ENCODE assay signal across 8 cellular contexts in genomic region chr16:71894921-71895678, GRCh38. TPM values are rescaled to one million over a fixed set of nuclear protein-coding genes. Genes with fewer than 3 reads are reported as not detected.
A peak's percentile ranks its signal among the peaks of the same experiment; 100 is the strongest.
DNase-seq lines count a peak whose midpoint lies in the region; ATAC-seq and TF ChIP-seq lines count a peak whose summit lies in the region.

IST1 (plus strand) TSS chr16:71895531; CDS start chr16:71915641, 20,110 bp downstream.

- H3K4me1 ChIP-seq in DOHH2 (ENCODE audit: control insufficient read depth, low read length) (peaks cover 53% of the 10 kb centered on the region), Karpas-422 (ENCODE audit: low read length) (peaks cover 28% of the 10 kb centered on the region), fibroblast of lung (ENCODE audit: control insufficient read depth, extremely low read depth, insufficient read depth, low read length) (peaks cover 3% of the 10 kb centered on the region)

- H3K27ac ChIP-seq in DOHH2 (ENCODE audit: low read depth, low read length) (peak within 1 kb of the TSS; percentile 80), Karpas-422 (ENCODE audit: low read length) (peak within 1 kb of the TSS; percentile 88), fibroblast of lung (ENCODE audit: insufficient read depth, low read length) (peak within 1 kb of the TSS; percentile 99)

- H3K9me3 ChIP-seq in DOHH2 (ENCODE audit: control insufficient read depth, insufficient read depth, low read length) = no peaks in the 10 kb centered on the region
- H3K9me3 ChIP-seq in Karpas-422 (ENCODE audit: low read length) = no peaks in the 10 kb centered on the region
- H3K9me3 ChIP-seq in fibroblast of lung (ENCODE audit: control insufficient read depth, insufficient read depth, low read depth, low read length) = no peaks in the 10 kb centered on the region

- peak within 1 kb of the TSS; percentile 92 for H3K4me3 Mint-ChIP-seq in activated T-helper 17 cell treated with anti-CD3 and anti-CD28 coated beads, Interleukin-2, amount 50 U/mL, for 72 hours
- H3K4me3 Mint-ChIP-seq in natural killer cell = peak within 1 kb of the TSS; percentile 96

- H3K9me2 ChIP-seq in DOHH2 (replicated peaks; ENCODE audit: control insufficient read depth, low read length) = no peaks in the 10 kb centered on the region
- H3K9me2 ChIP-seq in Karpas-422 (replicated peaks; ENCODE audit: insufficient read depth, low read length) = no peaks in the 10 kb centered on the region

- H3K27ac Mint-ChIP-seq in activated T-helper 17 cell treated with anti-CD3 and anti-CD28 coated beads, Interleukin-2, amount 50 U/mL, for 72 hours = peak within 1 kb of the TSS; percentile 96
- peak within 1 kb of the TSS; percentile 95 to 98 for H3K27ac Mint-ChIP-seq in natural killer cell

- peaks cover 7% of the 10 kb centered on the region; the same call in 1 of the 2 replicates for H3F3A ChIP-seq in DOHH2 (ENCODE audit: control insufficient read depth, insufficient read depth)

- H3K9ac ChIP-seq in Karpas-422 (ENCODE audit: low read length) (peak within 1 kb of the TSS; percentile 100), fibroblast of lung (ENCODE audit: insufficient read depth, low read length) (peak within 1 kb of the TSS; percentile 99)

- H3K4me2 ChIP-seq in DOHH2 (ENCODE audit: low read length) (peak within 1 kb of the TSS; percentile 83), Karpas-422 (ENCODE audit: low read depth, low read length, poor library complexity, severe bottlenecking) (peak within 1 kb of the TSS; percentile 100), fibroblast of lung (ENCODE audit: extremely low read depth, insufficient read depth, low read length) (peak within 1 kb of the TSS; percentile 91)

- H2AFZ ChIP-seq in Karpas-422 (ENCODE audit: low read length) (peak within 1 kb of the TSS; percentile 88), fibroblast of lung (ENCODE audit: low read length) (peak within 1 kb of the TSS; percentile 52)

- H4K20me1 ChIP-seq in DOHH2 (ENCODE audit: control insufficient read depth, insufficient read depth, low read depth, low read length) (peaks cover 5% of the 10 kb centered on the region), Karpas-422 (ENCODE audit: insufficient read depth, low read depth, low read length) (0 out of 2 replicates have a peak, but pooled peaks cover 3% of the 10 kb centered on the region), fibroblast of lung (ENCODE audit: control insufficient read depth, extremely low read depth, insufficient read depth, low read length) (no peaks in the 10 kb centered on the region)

- H3K4me3 ChIP-seq in DOHH2 (ENCODE audit: low read length) (peak within 1 kb of the TSS; percentile 98), Karpas-422 (ENCODE audit: low read length) (peak within 1 kb of the TSS; percentile 99), fibroblast of lung (replicated peaks in 1 of 4; ENCODE audit: control extremely low read depth in 1 of 4, insufficient read depth in 1 of 4, low read depth in 3 of 4, low read length in 4 of 4) (peak within 1 kb of the TSS; percentile 88 to 100 (median 96))

- peak; percentile 83 for ATAC-seq in GM21825 (IDR thresholded peaks at IDR 0.05; ENCODE audit: unreplicated experiment)
- peak; percentile 93 for ATAC-seq in activated T-helper 17 cell treated with anti-CD3 and anti-CD28 coated beads, Interleukin-2, amount 50 U/mL, for 72 hours (replicated peaks)
- peak; percentile 92 to 98 (median 92) for ATAC-seq in natural killer cell

- no peaks in the 10 kb centered on the region for H3K27me3 Mint-ChIP-seq in activated T-helper 17 cell treated with anti-CD3 and anti-CD28 coated beads, Interleukin-2, amount 50 U/mL, for 72 hours
- H3K27me3 Mint-ChIP-seq in natural killer cell (ENCODE audit: low read depth in 2 of 2) = no peaks in the 10 kb centered on the region

- H3K36me3 ChIP-seq in DOHH2 (ENCODE audit: control insufficient read depth, low read length) = peaks cover 26% of the 10 kb centered on the region
- peaks cover 7% of the 10 kb centered on the region; the same call in 1 of the 2 replicates for H3K36me3 ChIP-seq in Karpas-422 (ENCODE audit: insufficient read depth, low read length)
- no peaks in the 10 kb centered on the region for H3K36me3 ChIP-seq in fibroblast of lung (ENCODE audit: control insufficient read depth, insufficient read depth, low read length)

- H3K4me1 Mint-ChIP-seq in activated T-helper 17 cell treated with anti-CD3 and anti-CD28 coated beads, Interleukin-2, amount 50 U/mL, for 72 hours = peaks cover 5% of the 10 kb centered on the region
- H3K4me1 Mint-ChIP-seq in natural killer cell = peaks cover 25 to 35% of the 10 kb centered on the region in 2 donors

- H3K36me3 Mint-ChIP-seq in activated T-helper 17 cell treated with anti-CD3 and anti-CD28 coated beads, Interleukin-2, amount 50 U/mL, for 72 hours (ENCODE audit: low read depth) = peaks cover 46% of the 10 kb centered on the region
- no peaks in the 10 kb centered on the region for H3K36me3 Mint-ChIP-seq in natural killer cell

- intact Hi-C loops in natural killer cell (cut with micrococcal nuclease) = loop anchor here (1.0 to 5.0 kb wide), 4 partner anchors 11 to 113 kb away; partner anchors contain the start of genes AP1G1, ATXN1L, DHODH and ZNF821

- peak; percentile 99 for DNase-seq in Karpas-422
- DNase-seq in RPMI8226 = peak; percentile 100
- peak; percentile 99 to 100 for DNase-seq in fibroblast of lung (ENCODE audit: low read depth in 2 of 2)
- DNase-seq in natural killer cell = peak; percentile 97
- peak; percentile 98 for DNase-seq in stimulated activated naive CD4-positive, alpha-beta T cell treated with Interleukin-2 at 50 U/mL for 16 hours (lab: John Stamatoyannopoulos, UW)

- H3K27me3 ChIP-seq in DOHH2 (ENCODE audit: control insufficient read depth, low read length) = no peaks in the 10 kb centered on the region
- no peaks in the 10 kb centered on the region for H3K27me3 ChIP-seq in Karpas-422 (ENCODE audit: low read length)
- no peaks in the 10 kb centered on the region for H3K27me3 ChIP-seq in fibroblast of lung (ENCODE audit: control insufficient read depth, insufficient read depth, low read length)

- H3K79me2 ChIP-seq in DOHH2 (ENCODE audit: control insufficient read depth, low read length) (peaks cover 60% of the 10 kb centered on the region), Karpas-422 (ENCODE audit: low read length) (peaks cover 53% of the 10 kb centered on the region), fibroblast of lung (ENCODE audit: control insufficient read depth, insufficient read depth, low read length) (peaks cover 47% of the 10 kb centered on the region)

- H3K9me3 Mint-ChIP-seq in activated T-helper 17 cell treated with anti-CD3 and anti-CD28 coated beads, Interleukin-2, amount 50 U/mL, for 72 hours = no peaks in the 10 kb centered on the region
- no peaks in the 10 kb centered on the region for H3K9me3 Mint-ChIP-seq in natural killer cell

- no peak for TF ChIP-seq CTCF in DOHH2 (IDR thresholded peaks at IDR 0.05; ENCODE audit: low read depth, low read length, poor library complexity, severe bottlenecking)
- no peak for TF ChIP-seq CTCF in fibroblast of lung (conservative IDR thresholded peaks at IDR 0.05 in 1 of 2, IDR thresholded peaks at IDR 0.05 in 1 of 2; ENCODE audit: low read depth in 1 of 2, low read length in 2 of 2)
- TF ChIP-seq CTCF in natural killer cell (IDR thresholded peaks at IDR 0.05) = no peak

RNA-seq across cellular contexts. Expression of gene IST1, which starts in this region (rescaled TPM):
- 123 and 160 TPM in 2 replicates for total RNA-seq in Karpas-422 (2014; rRNA removed; shearing (Covaris generic); ENCODE audit: low replicate concordance)
- 100 to 1,000 TPM; 159 to 217 TPM for total RNA-seq in activated T-helper 17 cell treated with anti-CD3 and anti-CD28 coated beads, Interleukin-2, amount 50 U/mL, for 72 hours
- total RNA-seq in fibroblast of lung = 120 and 139 TPM in 2 replicates
- 174 and 221 TPM in 2 replicates for polyA plus RNA-seq in fibroblast of lung
- 84.6 and 104 TPM in 2 replicates for polyA plus RNA-seq in fibroblast of lung (2012)
- polyA minus RNA-seq in fibroblast of lung (ENCODE audit: low replicate concordance) = 59.2 and 138 TPM in 2 replicates
- 100 to 1,000 TPM; 363 to 391 (median 378) TPM for total RNA-seq in natural killer cell

Comparison
In these comparisons a context has a peak if more than half of its experiments do, and no peak if none do; other contexts are left out.
1. Peak in every context shown above with its lines: DNase-seq, ATAC-seq, H3K4me3 ChIP-seq and H3K27ac ChIP-seq.